ENCODE assay signal across 8 cellular contexts in the genomic region with DNA sequence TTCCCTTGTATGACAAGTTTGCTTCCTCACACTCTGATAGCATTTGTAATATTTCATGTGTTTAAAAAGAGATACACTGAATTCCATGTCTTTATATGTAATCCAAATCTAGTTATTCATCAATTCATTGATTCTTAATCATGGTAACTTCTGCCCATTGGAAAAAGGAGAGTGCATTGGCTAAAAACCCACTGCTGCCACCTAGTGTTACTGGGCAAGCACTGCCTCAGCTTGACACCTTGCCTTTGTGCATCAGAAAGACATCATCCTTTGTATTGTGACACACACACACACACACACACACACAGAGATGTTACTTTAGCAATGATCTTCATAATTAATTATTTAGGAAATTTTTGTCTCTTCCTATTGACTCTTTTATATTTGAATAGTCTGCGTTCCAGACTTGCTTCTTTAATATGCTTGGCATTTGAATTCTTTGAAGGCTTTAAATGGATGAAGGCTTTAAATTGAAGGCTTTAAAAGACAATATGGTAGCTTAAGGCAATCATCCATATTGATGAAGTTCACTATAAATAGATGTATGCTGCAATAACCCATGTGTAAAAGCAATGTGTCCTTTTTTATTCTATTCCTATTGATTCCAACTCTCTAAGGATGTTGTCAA.
DNase-seq lines count a peak whose midpoint lies in the region; ATAC-seq, FAIRE-seq and TF ChIP-seq lines count a peak whose summit lies in the region.

No MANE protein-coding gene starts in this region.

- no peak overlapping the region for H3K4me2 ChIP-seq in H1 (ENCODE audit: insufficient read depth in 1 of 2, low read depth in 2 of 2, low read length in 2 of 2)

- peak; percentile 39 for DNase-seq in activated CD4-positive, alpha-beta T cell treated with anti-CD3 and anti-CD28 coated beads for 48 hours
- DNase-seq in activated CD4-positive, alpha-beta T cell treated with anti-CD3 and anti-CD28 coated beads for 4 hours, result no peak
- DNase-seq in Panc1 (ENCODE audit: low read depth, low spot score), result no peak
- DNase-seq in H1 (ENCODE audit: low read depth in 1 of 2, low spot score in 2 of 2), result peak in 1 of 2 experiments; percentile 68
- peak in 2 of 3 donors; percentile 35 to 61 for DNase-seq in mucosa of descending colon
- DNase-seq in GF-D8 (lab: John Stamatoyannopoulos, UW), result no peak

- H3K4ac ChIP-seq in H1 (replicated peaks; ENCODE audit: insufficient read length, low read depth, low read length), result no peak overlapping the region

- TF ChIP-seq CTCF in Panc1 (IDR thresholded peaks at IDR 0.05) (peak; percentile 87), H1 (IDR thresholded peaks at IDR 0.05; ENCODE audit: control extremely low read depth in 1 of 3, insufficient read depth in 1 of 3, low read depth in 1 of 3, low read length in 3 of 3) (peak; percentile 71 to 94 (median 81)), mucosa of descending colon (IDR thresholded peaks at IDR 0.05) (peak; percentile 46)

- no peaks in the 10 kb centered on the region for H3K4me1 ChIP-seq in Panc1 (ENCODE audit: control insufficient read depth, insufficient read depth, low read length)
- peaks cover 0 to 3% (median 0%) of the 10 kb centered on the region in 4 experiments; a peak in 2 of 7 replicates for H3K4me1 ChIP-seq in H1 (replicated peaks in 1 of 4; ENCODE audit: control insufficient read depth in 3 of 4, insufficient read depth in 4 of 4, low read length in 3 of 4)
- no peaks in the 10 kb centered on the region for H3K4me1 ChIP-seq in mucosa of descending colon (ENCODE audit: low read depth)

- no peak overlapping the region for H3K23ac ChIP-seq in H1 (ENCODE audit: insufficient read length)

- no peak overlapping the region for H4K8ac ChIP-seq in H1 (ENCODE audit: extremely low read depth, insufficient read depth, low read length)

- in situ Hi-C loops in Panc1 (cut with HindIII; ENCODE audit: low pct_unique_long_range_greater_than_20kb, low sequenced_read_pairs), result no loop called here

- H3K4me3 ChIP-seq in Panc1 (ENCODE audit: low read depth in 2 of 2, low read length in 2 of 2) (no peak overlapping the region), H1 (ENCODE audit: extremely low read depth in 1 of 4, insufficient read depth in 2 of 4, low read depth in 3 of 4, low read length in 4 of 4) (no peak overlapping the region), mucosa of descending colon (no peak overlapping the region)

- WGBS in H1 (ENCODE audit: extremely low coverage in 1 of 2, insufficient coverage in 1 of 2, insufficient read length in 1 of 2, insufficient replicate concordance in 2 of 2, low coverage in 1 of 2, low lambda C conversion rate in 2 of 2, missing lambda C conversion rate in 1 of 2), 2 experiments, result 65% methylated on average over 1 of the region's 1 CpG; no CpG with 5 or more reads in 1 of the 2 experiments

- no peak overlapping the region for H2AK5ac ChIP-seq in H1 (ENCODE audit: low read depth, low read length)

- no peak overlapping the region for H2BK5ac ChIP-seq in H1 (ENCODE audit: low read depth, low read length)

- H3K36me3 ChIP-seq in Panc1 (ENCODE audit: control insufficient read depth, insufficient read depth, low read length), result no peaks in the 10 kb centered on the region
- no peaks in the 10 kb centered on the region for H3K36me3 ChIP-seq in H1 (ENCODE audit: control insufficient read depth in 2 of 4, insufficient read depth in 4 of 4, low read length in 3 of 4)
- H3K36me3 ChIP-seq in mucosa of descending colon (ENCODE audit: low read depth), result no peaks in the 10 kb centered on the region

- no peak overlapping the region for H2BK15ac ChIP-seq in H1 (ENCODE audit: low read length)

- no peaks in the 10 kb centered on the region for H3K79me1 ChIP-seq in H1 (ENCODE audit: low read depth, low read length)

- TF ChIP-seq EP300 in Ishikawa (IDR thresholded peaks at IDR 0.05; ENCODE audit: borderline replicate concordance), result no peak
- TF ChIP-seq EP300 in H1 (IDR thresholded peaks at IDR 0.05; ENCODE audit: borderline replicate concordance in 1 of 2, low read depth in 2 of 2, low read length in 2 of 2), result no peak

- H3K9me3 ChIP-seq in Panc1 (ENCODE audit: control insufficient read depth, insufficient read depth, low read depth, low read length) (no peaks in the 10 kb centered on the region), H1 (ENCODE audit: insufficient read depth in 2 of 2, low read depth in 1 of 2, low read length in 1 of 2) (0 out of 4 replicates have a peak, but pooled peaks cover 0 to 5% of the 10 kb centered on the region in 2 experiments), mucosa of descending colon (no peaks in the 10 kb centered on the region)

- no peak overlapping the region for H2AFZ ChIP-seq in H1 (ENCODE audit: low read length)

- CTCF ChIA-PET in Panc1 (lab: Charles Lee) (interaction anchor here (0.6 kb wide), 1 partner anchor 48 kb away, joined by 3 read pairs; no protein-coding TSS in a partner anchor), H1 (lab: Charles Lee; ENCODE audit: partially characterized antibody) (interaction anchor here (0.6 to 3.1 kb wide), 34 partner anchors 9 to 584 kb away, joined by 3 to 24 read pairs (median 3); no protein-coding TSS in a partner anchor)

- no peak overlapping the region for H2BK12ac ChIP-seq in H1 (ENCODE audit: low read depth, low read length)

- H3K27ac ChIP-seq in Panc1 (ENCODE audit: low read length) (no peak overlapping the region), H1 (ENCODE audit: low read depth, low read length) (no peak overlapping the region)

- ATAC-seq in GM21515 (IDR thresholded peaks at IDR 0.05; ENCODE audit: unreplicated experiment) (peak; percentile 89), Panc1 (no peak), mucosa of descending colon (peak; percentile 66)

- intact Hi-C loops in Panc1 (cut with micrococcal nuclease; ENCODE audit: unreplicated experiment) (loop anchor here (2.0 to 5.0 kb wide), 2 partner anchors 235 to 582 kb away; no protein-coding TSS in a partner anchor), mucosa of descending colon (cut with DNase I, micrococcal nuclease) (loop anchor here in 1 of 2 donors (5.0 kb wide), 1 partner anchor 582 kb away; no protein-coding TSS in a partner anchor)

- no peak overlapping the region for H3K18ac ChIP-seq in H1 (ENCODE audit: extremely low read depth, low read length)

- H3K27me3 ChIP-seq in Panc1 (ENCODE audit: control insufficient read depth, insufficient read depth, low read length), result no peaks in the 10 kb centered on the region
- no peaks in the 10 kb centered on the region for H3K27me3 ChIP-seq in H1 (replicated peaks in 1 of 4; ENCODE audit: control insufficient read depth in 3 of 4, extremely low read depth in 1 of 4, insufficient read depth in 3 of 4, low read length in 3 of 4)

- POLR2A ChIA-PET in Panc1 (lab: Charles Lee) (no interaction called here), H1 (lab: Charles Lee; ENCODE audit: partially characterized antibody) (no interaction called here)

- TF ChIP-seq POLR2A in H1 (IDR thresholded peaks at IDR 0.05; ENCODE audit: control extremely low read depth in 1 of 2, low read depth in 2 of 2, low read length in 2 of 2), result no peak

- no peak overlapping the region for H4K91ac ChIP-seq in H1 (replicated peaks; ENCODE audit: insufficient read length, low read length)

- H2BK20ac ChIP-seq in H1 (ENCODE audit: low read length), result no peak overlapping the region

- no TSS peak for BruUV-seq in Panc1 (replicated peaks; lab: Mats Ljungman, UMichigan)

- FAIRE-seq in H1 (lab: Jason Lieb, UNC), result peak; percentile 97

- TF ChIP-seq RAD21 in Ishikawa (IDR thresholded peaks at IDR 0.05; ENCODE audit: low read depth) (peak; percentile 86), H1 (IDR thresholded peaks at IDR 0.05 in 1 of 2, conservative IDR thresholded peaks at IDR 0.05 in 1 of 2; ENCODE audit: low read depth in 2 of 2, low read length in 2 of 2) (peak; percentile 92 to 94)

- no peaks in the 10 kb centered on the region for H4K20me1 ChIP-seq in H1 (replicated peaks in 1 of 2; ENCODE audit: control insufficient read depth in 1 of 2, insufficient read depth in 2 of 2, low read length in 2 of 2)

- H3K14ac ChIP-seq in H1 (ENCODE audit: insufficient read length), result no peak overlapping the region

- no peaks in the 10 kb centered on the region for H3K23me2 ChIP-seq in H1 (ENCODE audit: low read depth, low read length)

- no peak overlapping the region for H3K56ac ChIP-seq in H1 (replicated peaks; ENCODE audit: insufficient read length, low read depth, low read length)

- H2BK120ac ChIP-seq in H1 (replicated peaks; ENCODE audit: low read depth, low read length), result no peak overlapping the region

- no peaks in the 10 kb centered on the region for H3K79me2 ChIP-seq in H1 (ENCODE audit: control insufficient read depth in 1 of 2, insufficient read depth in 2 of 2, low read length in 2 of 2)

- H4K5ac ChIP-seq in H1 (ENCODE audit: insufficient read length, low read depth, low read length), result no peak overlapping the region

- H3K9ac ChIP-seq in H1 (replicated peaks in 1 of 4; ENCODE audit: extremely low read depth in 1 of 4, low read depth in 3 of 4, low read length in 3 of 4), result no peak overlapping the region

TF ChIP-seq in Ishikawa, 13 proteins besides CTCF, POLR2A, EP300 and RAD21 (continues in another document):
- TF ChIP-seq TEAD4 (IDR thresholded peaks at IDR 0.05) (no peak), CREB1 (IDR thresholded peaks at IDR 0.05; ENCODE audit: low read depth) (no peak), FOXM1 (IDR thresholded peaks at IDR 0.05; ENCODE audit: borderline replicate concordance, low read depth) (no peak), EGR1 (IDR thresholded peaks at IDR 0.05) (no peak), NFIC (IDR thresholded peaks at IDR 0.05) (no peak)
- TF ChIP-seq, protein P1, sequence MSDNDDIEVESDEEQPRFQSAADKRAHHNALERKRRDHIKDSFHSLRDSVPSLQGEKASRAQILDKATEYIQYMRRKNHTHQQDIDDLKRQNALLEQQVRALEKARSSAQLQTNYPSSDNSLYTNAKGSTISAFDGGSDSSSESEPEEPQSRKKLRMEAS (IDR thresholded peaks at IDR 0.05), result no peak

TF ChIP-seq in H1, 55 proteins besides CTCF, POLR2A, EP300 and RAD21 (continues in another document):
- TF ChIP-seq, protein P1 (IDR thresholded peaks at IDR 0.05), result no peak
- no peak for TF ChIP-seq YY1 (IDR thresholded peaks at IDR 0.05; ENCODE audit: low read depth, low read length)

Comparison
In these comparisons a context has a peak if more than half of its experiments do, and no peak if none do; other contexts are left out.
1. DNase-seq: peak in activated CD4-positive, alpha-beta T cell treated with anti-CD3 and anti-CD28 coated beads for 48 hours (single experiment) and mucosa of descending colon (2 of 3); none in activated CD4-positive, alpha-beta T cell treated with anti-CD3 and anti-CD28 coated beads for 4 hours (0 of 2), Panc1 (single experiment) and GF-D8 (single experiment).
2. Peak in every context shown above with its lines, with median percentiles within 50 percentile points of each other: CTCF ChIP-seq.